Comparison of ENCODE assay signal across 8 cellular contexts in genomic region chr10:1666147-1666546, GRCh38.
"Had no signal": no experiment of that assay in that cellular context is flagged by ENCODE, and none has a peak within 500 bp of the region (broad histone marks: within the 10 kb centered on the region; RNA-seq: fewer than 3 reads in every experiment).

No MANE protein-coding gene starts in this region.

- H3K4me1 ChIP-seq: HAP-1 had no signal

- H3K4me3 Mint-ChIP-seq: HFFc6 had no signal

- H3K9me3 ChIP-seq: HAP-1 had no signal

- H3K4me3 ChIP-seq: GM23248, HAP-1, K562 had no signal

- DNase-seq: GM23248, H7, HFFc6, IMR-90, KG1 had no signal

- H3K36me3 ChIP-seq: HAP-1 had no signal

- H3K27ac ChIP-seq: GM23248 had no signal

- H3K27ac Mint-ChIP-seq: HFFc6 had no signal

- ATAC-seq: HCT116, K562 had no signal

- H2AFZ ChIP-seq: GM23248 had no signal

- H3K9ac ChIP-seq: GM23248 had no signal
